In the genomic region with DNA sequence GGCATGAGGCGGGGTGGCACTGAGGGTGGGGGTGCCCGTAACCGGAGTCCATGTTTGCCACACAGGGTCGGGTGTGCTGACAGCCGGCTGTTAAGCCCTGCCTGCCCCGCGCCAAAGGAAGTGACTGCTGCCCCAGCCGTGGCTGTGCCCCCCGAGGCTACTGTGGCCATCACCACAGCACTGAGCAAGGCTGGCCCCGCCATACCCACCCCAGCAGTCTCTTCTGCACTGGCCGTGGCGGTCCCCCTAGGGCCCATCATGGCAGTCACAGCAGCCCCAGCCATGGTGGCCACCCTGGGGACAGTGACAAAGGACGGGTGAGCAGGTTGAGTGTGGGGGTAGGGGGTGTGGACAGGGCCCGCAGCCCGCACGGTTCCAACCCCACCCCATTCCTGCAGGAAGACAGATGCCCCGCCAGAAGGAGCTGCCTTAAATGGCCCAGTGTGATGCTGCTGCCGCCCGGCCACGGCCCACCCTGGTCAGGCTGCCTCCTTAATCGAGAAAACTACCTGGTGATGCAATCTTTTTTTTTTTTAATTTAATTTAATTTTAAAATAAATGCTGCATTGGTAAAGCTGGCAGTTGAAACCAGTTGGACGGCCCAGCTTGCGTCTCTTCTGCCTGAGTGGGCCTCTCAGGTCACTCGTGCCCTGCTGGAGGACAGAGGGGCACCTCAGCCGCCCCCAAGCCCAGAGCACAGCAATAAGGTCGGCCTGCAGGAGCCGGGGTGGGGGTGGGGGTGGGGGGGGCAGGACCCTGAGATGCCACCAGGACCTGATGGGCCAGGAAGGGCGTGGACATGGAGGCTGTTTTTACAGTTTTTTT, we compare ENCODE assay signal across 14 cellular contexts. TPM values are rescaled to one million over a fixed set of nuclear protein-coding genes. Genes with fewer than 3 reads are reported as not detected.
DNase-seq lines count a peak whose midpoint lies in the region; ATAC-seq and TF ChIP-seq lines count a peak whose summit lies in the region.
"Had no signal": no experiment of that assay in that cellular context is flagged by ENCODE, and none has a peak within 500 bp of the region (broad histone marks: within the 10 kb centered on the region; RNA-seq: fewer than 3 reads in every experiment).

No MANE protein-coding gene starts in this region.

- no peak overlapping the region for H4K91ac ChIP-seq in mesenchymal stem cell (ENCODE audit: low read length)

- DNase-seq in GM23248 (peak; percentile 21), adipocyte (ENCODE audit: low read depth) (peak; percentile 7), mesenchymal stem cell (no peak), HuH-7.5 (ENCODE audit: low spot score) (no peak), EL (no peak)
- DNase-seq in central memory CD4-positive, alpha-beta T cell: no peak
- DNase-seq: NCI-H2029; stimulated activated CD4-positive, alpha-beta T cell treated with anti-CD3 and anti-CD28 coated beads, Interleukin-15, amount 100 ng/mL, for 24 hours; tibial artery had no signal

- H3K4me2 ChIP-seq in GM23248 (ENCODE audit: unreplicated experiment): no peak overlapping the region
- no peak overlapping the region for H3K4me2 ChIP-seq in mesenchymal stem cell (ENCODE audit: low read length, poor library complexity, severe bottlenecking)

- H3K9me2 ChIP-seq in GM23248 (ENCODE audit: insufficient read depth): no peaks in the 10 kb centered on the region

- H3K27me3 ChIP-seq in GM23248 (replicated peaks; ENCODE audit: insufficient read depth): no peaks in the 10 kb centered on the region
- H3K27me3 ChIP-seq in adipocyte (replicated peaks; ENCODE audit: control insufficient read depth, insufficient read depth, low read length): no peaks in the 10 kb centered on the region
- no peaks in the 10 kb centered on the region for H3K27me3 ChIP-seq in mesenchymal stem cell (ENCODE audit: control insufficient read depth in 1 of 2, insufficient read depth in 1 of 2, low read length in 2 of 2)
- H3K27me3 ChIP-seq: tibial artery had no signal

- H2BK120ac ChIP-seq in mesenchymal stem cell (ENCODE audit: low read depth, low read length): no peak overlapping the region

- H3K4me3 ChIP-seq in GM23248 (no peak overlapping the region), adipocyte (ENCODE audit: low read length) (no peak overlapping the region), mesenchymal stem cell (ENCODE audit: insufficient read depth in 1 of 2, low read depth in 1 of 2, low read length in 2 of 2) (no peak overlapping the region)
- H3K4me3 ChIP-seq: tibial artery had no signal

- H2BK5ac ChIP-seq in mesenchymal stem cell (ENCODE audit: low read depth, low read length, poor library complexity, severe bottlenecking): no peak overlapping the region

- H2BK12ac ChIP-seq in mesenchymal stem cell (ENCODE audit: low read length in 2 of 2): no peak overlapping the region

- H3F3A ChIP-seq in GM23248 (ENCODE audit: insufficient read depth): no peaks in the 10 kb centered on the region; the same call in 1 of the 2 replicates

- H3K27ac ChIP-seq in 22Rv1 (peak overlapping the region; percentile 57), GM23248 (peak overlapping the region; percentile 8; the same call in 1 of the 2 replicates), mesenchymal stem cell (ENCODE audit: low read length, poor library complexity, severe bottlenecking) (peak overlapping the region; percentile 48)

- H3K9me3 ChIP-seq in GM23248 (ENCODE audit: low read depth) (no peaks in the 10 kb centered on the region), adipocyte (ENCODE audit: control insufficient read depth, low read length) (no peaks in the 10 kb centered on the region), mesenchymal stem cell (ENCODE audit: control insufficient read depth, low read length) (no peaks in the 10 kb centered on the region)
- H3K9me3 ChIP-seq: tibial artery had no signal

- H2AFZ ChIP-seq in GM23248 (no peak overlapping the region), mesenchymal stem cell (ENCODE audit: low read depth, low read length) (no peak overlapping the region)

- peaks cover 7% of the 10 kb centered on the region for H3K79me1 ChIP-seq in mesenchymal stem cell (replicated peaks; ENCODE audit: low read length, poor library complexity, severe bottlenecking)

- WGBS in GM23248 (ENCODE audit: low coverage in 1 of 2, low lambda C conversion rate in 2 of 2, missing lambda C conversion rate in 2 of 2), 2 experiments: 64 to 70% methylated on average over 28 of the region's 28 CpGs
- WGBS in mesenchymal stem cell: 91% methylated on average over 24 of the region's 28 CpGs

- H2AK5ac ChIP-seq in mesenchymal stem cell (ENCODE audit: low read length, severe bottlenecking): no peak overlapping the region

- H3K36me3 ChIP-seq in GM23248 (ENCODE audit: low read depth): no peaks in the 10 kb centered on the region
- H3K36me3 ChIP-seq in adipocyte (ENCODE audit: control insufficient read depth, insufficient read depth, low read length, severe bottlenecking): peaks cover 64% of the 10 kb centered on the region
- peaks cover 75 to 91% of the 10 kb centered on the region in 2 experiments for H3K36me3 ChIP-seq in mesenchymal stem cell (ENCODE audit: control insufficient read depth in 1 of 2, insufficient read depth in 2 of 2, low read depth in 1 of 2, low read length in 2 of 2)

- no peak overlapping the region for H3K4ac ChIP-seq in mesenchymal stem cell (ENCODE audit: low read depth in 1 of 2, low read length in 2 of 2)

- no peaks in the 10 kb centered on the region for H4K20me1 ChIP-seq in GM23248 (ENCODE audit: insufficient read depth)

- H3K14ac ChIP-seq in mesenchymal stem cell (ENCODE audit: low read length in 2 of 2): no peak overlapping the region

- ATAC-seq in HG03378 (IDR thresholded peaks at IDR 0.05; ENCODE audit: unreplicated experiment): no peak
- ATAC-seq: WTC11 had no signal

- no peaks in the 10 kb centered on the region for H3K79me2 ChIP-seq in GM23248 (ENCODE audit: insufficient read depth)

- H4K8ac ChIP-seq in mesenchymal stem cell (ENCODE audit: low read length): peak overlapping the region; percentile 39

- H3K9ac ChIP-seq in GM23248 (no peak overlapping the region), adipocyte (ENCODE audit: low read length) (peak overlapping the region; percentile 25), mesenchymal stem cell (ENCODE audit: low read length) (no peak overlapping the region)

- no peak overlapping the region for H3K18ac ChIP-seq in mesenchymal stem cell (ENCODE audit: low read depth in 1 of 2, low read length in 2 of 2)

- H2BK15ac ChIP-seq in mesenchymal stem cell (ENCODE audit: low read depth, poor library complexity, severe bottlenecking): no peak overlapping the region

- in situ Hi-C loops in GM23248 (cut with MboI): no loop called here

- TF ChIP-seq CTCF in 22Rv1 (IDR thresholded peaks at IDR 0.05): no peak

- H3K4me1 ChIP-seq in GM23248 (ENCODE audit: insufficient read depth) (no peaks in the 10 kb centered on the region), adipocyte (ENCODE audit: control insufficient read depth, insufficient read depth, low read length) (peaks cover 21% of the 10 kb centered on the region), mesenchymal stem cell (ENCODE audit: control insufficient read depth, insufficient read depth, low read depth, low read length) (peaks cover 21% of the 10 kb centered on the region)

- no peak overlapping the region for H3K23ac ChIP-seq in mesenchymal stem cell (ENCODE audit: low read length in 2 of 2)

RNA-seq across cellular contexts. Expression of a gene that starts 30.8 kb away (rescaled TPM):
- total RNA-seq in GM23248 (2014; rRNA removed; shearing (Covaris generic)): 92.0 and 93.5 TPM in 2 replicates
- 25.2 and 27.6 TPM in 2 replicates for polyA plus RNA-seq in GM23248 (2016; fragmentation: Nextera tagmentation; extraction: Ambion mirVana)
- 23.9 TPM for polyA plus RNA-seq in mesenchymal stem cell (2013, experiment 1 of 2)
- 22.7 TPM for polyA plus RNA-seq in mesenchymal stem cell (2013, experiment 2 of 2)

RNA-seq across cellular contexts. Expression of a gene that starts 37.3 kb away (rescaled TPM):
- total RNA-seq in GM23248 (2014; rRNA removed; shearing (Covaris generic)): 11.4 and 15.2 TPM in 2 replicates
- polyA plus RNA-seq in GM23248 (2016; fragmentation: Nextera tagmentation; extraction: Ambion mirVana): 11.6 and 14.0 TPM in 2 replicates
- polyA plus RNA-seq in mesenchymal stem cell (2013, experiment 1 of 2): 11.3 TPM
- 10.9 TPM for polyA plus RNA-seq in mesenchymal stem cell (2013, experiment 2 of 2)

RNA-seq across cellular contexts. Expression of a gene that starts 42.6 kb away (rescaled TPM):
- not detected in 2 replicates for total RNA-seq in GM23248 (2014; rRNA removed; shearing (Covaris generic))
- 0.16 TPM in 1 of 2 replicates, not detected in the other for polyA plus RNA-seq in GM23248 (2016; fragmentation: Nextera tagmentation; extraction: Ambion mirVana)
- 0.14 TPM for polyA plus RNA-seq in mesenchymal stem cell (2013, experiment 1 of 2)
- 0.16 TPM for polyA plus RNA-seq in mesenchymal stem cell (2013, experiment 2 of 2)
- total RNA-seq: M059J, mesenteric fat pad had no signal

Comparison
In these comparisons a context has a peak if more than half of its experiments do, and no peak if none do; other contexts are left out.
1. DNase-seq: peak in GM23248 (single experiment) and adipocyte (single experiment); none in mesenchymal stem cell (single experiment), HuH-7.5 (single experiment), EL (single experiment) and central memory CD4-positive, alpha-beta T cell (single experiment).
2. Peak in every context shown above with its lines, with median percentiles within 50 percentile points of each other: H3K27ac ChIP-seq.